Comparison of ENCODE assay signal across 8 cellular contexts in genomic region chr20:49276201-49276894, GRCh38. TPM values are rescaled to one million over a fixed set of nuclear protein-coding genes. Genes with fewer than 3 reads are reported as not detected.
DNase-seq lines count a peak whose midpoint lies in the region; ATAC-seq, FAIRE-seq and TF ChIP-seq lines count a peak whose summit lies in the region.

No MANE protein-coding gene starts in this region.

- H3K36me3 ChIP-seq in esophagus muscularis mucosa (peaks cover 18 to 64% (median 49%) of the 10 kb centered on the region in 4 donors), pancreas (peaks cover 0 to 24% (median 17%) of the 10 kb centered on the region in 3 donors)

- DNase-seq in NCI-H510A treated with DMSO at 0.1 percent for 48 hours (lab: John Stamatoyannopoulos, UW) (peak; percentile 40), NCI-H510A (lab: John Stamatoyannopoulos, UW) (no peak), NCI-H2227 (lab: John Stamatoyannopoulos, UW; ENCODE audit: unreplicated experiment) (peak; percentile 40), esophagus muscularis mucosa (ENCODE audit: extremely low spot score) (no peak), pancreas (no peak), SHP77 (lab: John Stamatoyannopoulos, UW) (no peak)
- peak; percentile 49 to 51 for DNase-seq in activated CD4-positive, alpha-beta T cell treated with anti-CD3 and anti-CD28 coated beads, Interleukin-2, amount 50 U/mL, for 4 hours

- TF ChIP-seq POLR2A in esophagus muscularis mucosa (IDR thresholded peaks at IDR 0.05; ENCODE audit: low read depth): no peak

- H3K4me3 ChIP-seq in esophagus muscularis mucosa (peak overlapping the region; percentile 77 to 98 (median 87)), pancreas (peak overlapping the region in 3 of 4 donors; percentile 74 to 79 (median 77))

- peak overlapping the region; percentile 91 to 99 (median 96) for H3K27ac ChIP-seq in esophagus muscularis mucosa (replicated peaks in 1 of 4)
- peak overlapping the region in 3 of 4 donors; percentile 16 to 95 (median 94) for H3K27ac ChIP-seq in pancreas

- intact Hi-C loops in esophagus muscularis mucosa (cut with DNase I) (no loop called here), pancreas (cut with DNase I) (no loop called here)

- no peaks in the 10 kb centered on the region for H3K27me3 ChIP-seq in esophagus muscularis mucosa
- no peaks in the 10 kb centered on the region for H3K27me3 ChIP-seq in pancreas

- no peak for TF ChIP-seq EP300 in esophagus muscularis mucosa (IDR thresholded peaks at IDR 0.05)

- TF ChIP-seq CTCF in esophagus muscularis mucosa (IDR thresholded peaks at IDR 0.05) (no peak), pancreas (IDR thresholded peaks at IDR 0.05) (no peak)

- peak in 1 of 4 donors; percentile 3 for ATAC-seq in pancreas
- no peak for ATAC-seq in HG02885 (IDR thresholded peaks at IDR 0.05; ENCODE audit: poor library complexity, unreplicated experiment)

- H3K9me3 ChIP-seq in esophagus muscularis mucosa (peaks cover 0 to 9% (median 4%) of the 10 kb centered on the region in 4 donors), pancreas (no peaks in the 10 kb centered on the region)

- 21% methylated on average over 2 of the region's 2 CpGs for WGBS in esophagus muscularis mucosa
- WGBS in pancreas, 2 donors: 7 to 10% methylated on average over 2 of the region's 2 CpGs

- FAIRE-seq in pancreas (lab: Jason Lieb, UNC): no peak

- H3K4me1 ChIP-seq in esophagus muscularis mucosa (peaks cover 32 to 79% (median 68%) of the 10 kb centered on the region in 4 donors), pancreas (peaks cover 10 to 28% (median 10%) of the 10 kb centered on the region in 3 donors)

RNA-seq across cellular contexts. Expression of gene ZNFX1, which starts 1.5 kb away (rescaled TPM):
- total RNA-seq in esophagus muscularis mucosa (10 to 100 TPM; 35.7 to 46.7 (median 41.3) TPM), pancreas (10 to 100 TPM in 2 of 6 donors, 1 to 10 TPM in 4; 5.9 to 15.7 (median 7.2) TPM)
- polyA plus RNA-seq in pancreas: 1 to 10 TPM; 4.3 to 6.2 TPM

RNA-seq across cellular contexts. Expression of gene DDX27, which starts 57.1 kb away (rescaled TPM):
- 10 to 100 TPM; 25.7 to 35.0 (median 30.2) TPM for total RNA-seq in esophagus muscularis mucosa
- total RNA-seq in pancreas: 10 to 100 TPM; 12.0 to 18.4 (median 15.9) TPM
- 10 to 100 TPM; 19.7 to 33.0 TPM for polyA plus RNA-seq in pancreas

Comparison
In these comparisons a context has a peak if more than half of its experiments do, and no peak if none do; other contexts are left out.
1. DNase-seq: peak in NCI-H510A treated with DMSO at 0.1 percent for 48 hours (single experiment), NCI-H2227 (single experiment) and activated CD4-positive, alpha-beta T cell treated with anti-CD3 and anti-CD28 coated beads, Interleukin-2, amount 50 U/mL, for 4 hours (2 of 2); none in NCI-H510A (single experiment), esophagus muscularis mucosa (single experiment), pancreas (0 of 6) and SHP77 (0 of 2).